ENCODE assay signal across 1 cellular context in the genomic region with DNA sequence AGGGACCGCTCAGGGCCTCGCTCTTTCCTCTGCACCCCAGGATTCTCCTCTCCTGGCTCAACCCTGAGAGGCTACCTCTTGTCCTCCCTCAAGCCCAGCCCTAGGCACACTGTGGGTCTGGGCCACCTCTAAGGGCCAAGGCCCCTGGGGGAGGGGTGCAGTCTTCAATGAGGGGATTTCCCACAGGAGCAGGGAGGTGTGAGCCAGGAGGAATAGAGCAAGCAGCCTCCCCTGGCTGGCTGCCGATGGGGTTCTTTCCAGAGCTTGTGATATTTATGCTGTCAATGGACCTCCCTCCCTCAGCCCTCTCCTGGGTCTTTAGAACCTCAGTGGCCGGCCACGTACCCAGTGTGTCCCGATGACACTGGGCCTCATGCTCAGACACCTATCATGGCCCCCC.
TF ChIP-seq lines count a peak whose summit lies in the region.

No MANE protein-coding gene starts in this region.

TF ChIP-seq in K562, 482 proteins besides CTCF, POLR2A, EP300 and RAD21 (continued from another document):
- TF ChIP-seq, protein P1, sequence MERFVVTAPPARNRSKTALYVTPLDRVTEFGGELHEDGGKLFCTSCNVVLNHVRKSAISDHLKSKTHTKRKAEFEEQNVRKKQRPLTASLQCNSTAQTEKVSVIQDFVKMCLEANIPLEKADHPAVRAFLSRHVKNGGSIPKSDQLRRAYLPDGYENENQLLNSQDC (CRISPR knock-in tag; IDR thresholded peaks at IDR 0.05): no peak
- TF ChIP-seq ZNF644 (tag; IDR thresholded peaks at IDR 0.05; ENCODE audit: low read depth) (no peak), SP2 (IDR thresholded peaks at IDR 0.05; ENCODE audit: extremely low read depth, low read depth, low read length, poor library complexity, severe bottlenecking) (no peak), RB1 (IDR thresholded peaks at IDR 0.05; ENCODE audit: low read depth) (no peak), DDX20 (tag; IDR thresholded peaks at IDR 0.05; ENCODE audit: low read depth) (no peak)
- TF ChIP-seq, protein P2, sequence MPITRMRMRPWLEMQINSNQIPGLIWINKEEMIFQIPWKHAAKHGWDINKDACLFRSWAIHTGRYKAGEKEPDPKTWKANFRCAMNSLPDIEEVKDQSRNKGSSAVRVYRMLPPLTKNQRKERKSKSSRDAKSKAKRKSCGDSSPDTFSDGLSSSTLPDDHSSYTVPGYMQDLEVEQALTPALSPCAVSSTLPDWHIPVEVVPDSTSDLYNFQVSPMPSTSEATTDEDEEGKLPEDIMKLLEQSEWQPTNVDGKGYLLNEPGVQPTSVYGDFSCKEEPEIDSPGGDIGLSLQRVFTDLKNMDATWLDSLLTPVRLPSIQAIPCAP (CRISPR knock-in tag; IDR thresholded peaks at IDR 0.05; ENCODE audit: borderline replicate concordance): no peak
- TF ChIP-seq, protein P3, sequence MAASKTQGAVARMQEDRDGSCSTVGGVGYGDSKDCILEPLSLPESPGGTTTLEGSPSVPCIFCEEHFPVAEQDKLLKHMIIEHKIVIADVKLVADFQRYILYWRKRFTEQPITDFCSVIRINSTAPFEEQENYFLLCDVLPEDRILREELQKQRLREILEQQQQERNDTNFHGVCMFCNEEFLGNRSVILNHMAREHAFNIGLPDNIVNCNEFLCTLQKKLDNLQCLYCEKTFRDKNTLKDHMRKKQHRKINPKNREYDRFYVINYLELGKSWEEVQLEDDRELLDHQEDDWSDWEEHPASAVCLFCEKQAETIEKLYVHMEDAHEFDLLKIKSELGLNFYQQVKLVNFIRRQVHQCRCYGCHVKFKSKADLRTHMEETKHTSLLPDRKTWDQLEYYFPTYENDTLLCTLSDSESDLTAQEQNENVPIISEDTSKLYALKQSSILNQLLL (CRISPR knock-in tag; IDR thresholded peaks at IDR 0.05; ENCODE audit: borderline replicate concordance): no peak
- TF ChIP-seq, protein P4, sequence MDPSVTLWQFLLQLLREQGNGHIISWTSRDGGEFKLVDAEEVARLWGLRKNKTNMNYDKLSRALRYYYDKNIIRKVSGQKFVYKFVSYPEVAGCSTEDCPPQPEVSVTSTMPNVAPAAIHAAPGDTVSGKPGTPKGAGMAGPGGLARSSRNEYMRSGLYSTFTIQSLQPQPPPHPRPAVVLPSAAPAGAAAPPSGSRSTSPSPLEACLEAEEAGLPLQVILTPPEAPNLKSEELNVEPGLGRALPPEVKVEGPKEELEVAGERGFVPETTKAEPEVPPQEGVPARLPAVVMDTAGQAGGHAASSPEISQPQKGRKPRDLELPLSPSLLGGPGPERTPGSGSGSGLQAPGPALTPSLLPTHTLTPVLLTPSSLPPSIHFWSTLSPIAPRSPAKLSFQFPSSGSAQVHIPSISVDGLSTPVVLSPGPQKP (CRISPR knock-in tag; IDR thresholded peaks at IDR 0.05): no peak
